Comparison of ENCODE assay signal across 22 cellular contexts in the genomic region with DNA sequence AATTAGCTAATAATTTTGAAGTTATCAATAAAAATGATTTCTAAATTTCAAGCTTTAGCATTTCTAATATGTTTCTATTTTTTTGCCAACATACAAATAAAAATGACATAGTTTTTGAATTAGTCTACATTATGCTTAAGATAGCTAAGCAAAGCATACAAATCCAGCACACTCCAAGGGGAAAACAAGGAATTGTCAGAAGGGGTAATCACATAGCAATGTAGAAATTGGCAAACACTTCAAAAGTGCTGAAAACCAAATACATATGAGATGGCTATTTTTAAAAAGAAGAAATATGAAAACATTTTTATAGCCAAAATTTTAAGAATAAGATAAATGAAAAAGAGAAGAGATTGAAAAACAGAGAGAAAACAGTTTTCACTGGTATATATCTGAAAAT.
"Had no signal": no experiment of that assay in that cellular context is flagged by ENCODE, and none has a peak within 500 bp of the region (broad histone marks: within the 10 kb centered on the region; RNA-seq: fewer than 3 reads in every experiment).

No MANE protein-coding gene starts in this region.

- ATAC-seq: foreskin keratinocyte; left cardiac atrium; left ventricle myocardium superior; sciatic nerve; stimulated activated naive B cell treated with anti-CD40 and anti-IgM and Interleukin-4, amounts not matched to agents 10 μg/mL and 1 μg/mL and 100 μg/mL, for 72 hours; stimulated activated naive CD8-positive, alpha-beta T cell treated with anti-CD3 and anti-CD28 coated beads, Interleukin-15, amount 100 ng/mL, for 72 hours had no signal

- H3K36me3 ChIP-seq: thoracic aorta, transverse colon had no signal

- H3K4me1 ChIP-seq: foreskin keratinocyte, transverse colon had no signal

- H3K79me2 ChIP-seq: hepatocyte had no signal

- H2AFZ ChIP-seq: hepatocyte had no signal

- H3K27me3 ChIP-seq: foreskin keratinocyte, hepatocyte, transverse colon had no signal

- H3K4me2 ChIP-seq: hepatocyte had no signal

- FAIRE-seq: endothelial cell of umbilical vein had no signal

- H3K27ac ChIP-seq: foreskin keratinocyte, hepatocyte, thoracic aorta, transverse colon had no signal

- DNase-seq: cerebellar nuclear complex; dermis blood vessel endothelial cell; erythroblast; foreskin keratinocyte; head of caudate nucleus; kidney; left cardiac atrium; left ventricle myocardium superior; mesenchymal stem cell; naive B cell; nephron progenitor cell; stimulated activated CD4-positive, alpha-beta T cell treated with anti-CD3 and anti-CD28 coated beads, Interleukin-2, amount 100 ng/mL, for 24 hours; stimulated activated CD4-positive, alpha-beta T cell treated with anti-CD3 and anti-CD28 coated beads, Interleukin-4, amount 100 ng/mL, for 4 hours; stimulated activated naive B cell treated with anti-CD40 and anti-IgM and Interleukin-4, amounts not matched to agents 10 μg/mL and 1 μg/mL and 100 μg/mL, for 72 hours; stimulated activated naive CD8-positive, alpha-beta T cell treated with anti-CD3 and anti-CD28 coated beads, Interleukin-15, amount 100 ng/mL, for 72 hours; substantia nigra; transverse colon had no signal

- H3K4me3 ChIP-seq: hepatocyte, lung, thoracic aorta, transverse colon had no signal

- H3K9me3 ChIP-seq: thoracic aorta, transverse colon had no signal
